ENCODE assay signal across 8 cellular contexts in genomic region chr3:122560680-122561079, GRCh38. TPM values are rescaled to one million over a fixed set of nuclear protein-coding genes. Genes with fewer than 3 reads are reported as not detected.
A peak's percentile ranks its signal among the peaks of the same experiment; 100 is the strongest.
DNase-seq lines count a peak whose midpoint lies in the region; ATAC-seq, FAIRE-seq and TF ChIP-seq lines count a peak whose summit lies in the region.

No MANE protein-coding gene starts in this region.

- no peak for TF ChIP-seq POLR2A in A549 (IDR thresholded peaks at IDR 0.05; ENCODE audit: low read length)

- POLR2A ChIA-PET in A549 (lab: Yijun Ruan, JAX), result no interaction called here
- POLR2A ChIA-PET in SK-N-SH (lab: Yijun Ruan, JAX), result no interaction called here

- H3K9ac ChIP-seq in SK-N-SH, result no peak overlapping the region

- 46% methylated on average over 1 of the region's 1 CpG for WGBS in A549 (ENCODE audit: missing lambda C conversion rate)
- WGBS in SK-N-SH (ENCODE audit: low lambda C conversion rate), result 70% methylated on average over 1 of the region's 1 CpG

- no peaks in the 10 kb centered on the region for H4K20me1 ChIP-seq in SK-N-SH (ENCODE audit: insufficient read depth)

- TF ChIP-seq EP300 in A549 (IDR thresholded peaks at IDR 0.05) (no peak), SK-N-SH (IDR thresholded peaks at IDR 0.05; ENCODE audit: borderline replicate concordance in 1 of 2, low read depth in 1 of 2, low read length in 1 of 2) (no peak)

- H3K4me1 ChIP-seq in A549 (peaks cover 6% of the 10 kb centered on the region; the same call in 1 of the 3 replicates), SK-N-SH (ENCODE audit: control insufficient read depth in 1 of 2, insufficient read depth in 2 of 2, low read depth in 1 of 2, low read length in 1 of 2) (peaks cover 5 to 9% of the 10 kb centered on the region in 2 experiments; a peak in 2 of 4 replicates)

- H3K27me3 ChIP-seq in GM06990 (replicated peaks; ENCODE audit: control insufficient read depth, insufficient read depth, low read length) (no peaks in the 10 kb centered on the region), SK-N-SH (ENCODE audit: insufficient read depth) (no peaks in the 10 kb centered on the region), kidney epithelial cell (ENCODE audit: control insufficient read depth, insufficient read depth, low read length) (no peaks in the 10 kb centered on the region)

- H3K4me2 ChIP-seq in A549 (no peak overlapping the region), SK-N-SH (no peak overlapping the region)

- H3K9me2 ChIP-seq in SK-N-SH, result no peaks in the 10 kb centered on the region

- H3K9me3 ChIP-seq in A549, result no peaks in the 10 kb centered on the region
- H3K9me3 ChIP-seq in SK-N-SH, result no peaks in the 10 kb centered on the region

- H3K27ac ChIP-seq in A549 (no peak overlapping the region), SK-N-SH (ENCODE audit: low read depth in 2 of 2, low read length in 1 of 2) (no peak overlapping the region)

- peak; percentile 58 to 65 for DNase-seq in A549 (ENCODE audit: low read depth in 1 of 2, low spot score in 1 of 2)
- DNase-seq in GM06990 (ENCODE audit: extremely low read depth, insufficient read length), result peak; percentile 49
- peak; percentile 77 for DNase-seq in M059J (ENCODE audit: low read depth)
- DNase-seq in SK-N-SH, result peak; percentile 52
- peak; percentile 70 for DNase-seq in amniotic epithelial cell (ENCODE audit: low read depth)
- no peak for DNase-seq in kidney epithelial cell (ENCODE audit: low read depth)
- DNase-seq in stimulated activated CD4-positive, alpha-beta T cell treated with anti-CD3 and anti-CD28 coated beads, TNF-alpha, amount 100 ng/mL, for 24 hours (ENCODE audit: low read depth in 3 of 3), result peak in 2 of 3 experiments; percentile 26 to 58

- no peaks in the 10 kb centered on the region for H3F3A ChIP-seq in SK-N-SH (replicated peaks; ENCODE audit: insufficient read depth)

- ATAC-seq in A549 (peak; percentile 46 to 57; a peak in 3 of 6 replicates), HG03521 (IDR thresholded peaks at IDR 0.05; ENCODE audit: unreplicated experiment) (no peak)

- peak; percentile 71 for TF ChIP-seq CTCF in A549 (IDR thresholded peaks at IDR 0.05)
- peak; percentile 55 for TF ChIP-seq CTCF in GM06990 (IDR thresholded peaks at IDR 0.05; ENCODE audit: insufficient read depth, low read length, poor library complexity, severe bottlenecking)
- peak; percentile 70 for TF ChIP-seq CTCF in SK-N-SH (IDR thresholded peaks at IDR 0.05)
- TF ChIP-seq CTCF in kidney epithelial cell (IDR thresholded peaks at IDR 0.05; ENCODE audit: insufficient read depth, low read length, poor library complexity, severe bottlenecking), result peak; percentile 57

- TF ChIP-seq RAD21 in A549 (conservative IDR thresholded peaks at IDR 0.05 in 1 of 2, IDR thresholded peaks at IDR 0.05 in 1 of 2), result peak; percentile 76
- peak; percentile 85 for TF ChIP-seq RAD21 in SK-N-SH (IDR thresholded peaks at IDR 0.05; ENCODE audit: low read length)

- no peak overlapping the region for H2AFZ ChIP-seq in SK-N-SH (ENCODE audit: low read depth)

- H3K36me3 ChIP-seq in GM06990 (ENCODE audit: control insufficient read depth, insufficient read depth, low read length) (peaks cover 11% of the 10 kb centered on the region), SK-N-SH (replicated peaks in 1 of 2; ENCODE audit: control insufficient read depth in 1 of 2, insufficient read depth in 2 of 2, low read length in 1 of 2) (peaks cover 3 to 20% of the 10 kb centered on the region in 2 experiments), kidney epithelial cell (ENCODE audit: control insufficient read depth, insufficient read depth, low read length) (no peaks in the 10 kb centered on the region)

- CTCF ChIA-PET in A549 (lab: Yijun Ruan, JAX) (interaction anchor here (0.7 to 3.0 kb wide), 12 partner anchors 10 to 470 kb away, joined by 3 to 52 read pairs (median 6); no protein-coding TSS in a partner anchor), SK-N-SH (lab: Yijun Ruan, JAX) (interaction anchor here (0.7 to 7.2 kb wide), 11 partner anchors 19 to 1549 kb away, joined by 3 to 84 read pairs (median 3); partner anchors contain the start of gene PARP14)

- peaks cover 10% of the 10 kb centered on the region for H3K79me2 ChIP-seq in SK-N-SH (ENCODE audit: insufficient read depth)

- no peak for FAIRE-seq in A549 (lab: Jason Lieb, UNC)

- H3K4me3 ChIP-seq in A549, result no peak overlapping the region
- H3K4me3 ChIP-seq in GM06990 (replicated peaks; ENCODE audit: low read depth, low read length), result no peak overlapping the region
- no peak overlapping the region for H3K4me3 ChIP-seq in SK-N-SH (ENCODE audit: low read depth in 2 of 2, low read length in 1 of 2)
- H3K4me3 ChIP-seq in kidney epithelial cell (ENCODE audit: low read depth, low read length), result no peak overlapping the region

TF ChIP-seq in A549, 52 proteins besides CTCF, POLR2A, EP300 and RAD21 (continues in another document):
- TF ChIP-seq SMC3 (IDR thresholded peaks at IDR 0.05) (peak; percentile 88), POLR2AphosphoS2 (conservative IDR thresholded peaks at IDR 0.05; ENCODE audit: low read length) (no peak)

TF ChIP-seq in SK-N-SH, 30 proteins besides CTCF, POLR2A, EP300 and RAD21:
- TF ChIP-seq CHD2 (IDR thresholded peaks at IDR 0.05; ENCODE audit: low read length, partially characterized antibody) (no peak), GABPA (IDR thresholded peaks at IDR 0.05; ENCODE audit: low read depth) (no peak), FOSL2 (IDR thresholded peaks at IDR 0.05; ENCODE audit: borderline replicate concordance, low read depth) (no peak), RXRA (IDR thresholded peaks at IDR 0.05; ENCODE audit: borderline replicate concordance, low read depth) (no peak), RCOR1 (IDR thresholded peaks at IDR 0.05; ENCODE audit: low read length) (0 out of 2 replicates have a peak, but pooled peaks have one; percentile 31), NFIC (IDR thresholded peaks at IDR 0.05; ENCODE audit: borderline replicate concordance) (no peak), FOXJ3 (CRISPR knock-in tag; IDR thresholded peaks at IDR 0.05) (no peak), SMC3 (IDR thresholded peaks at IDR 0.05; ENCODE audit: low read depth, low read length) (peak; percentile 74), NRF1 (IDR thresholded peaks at IDR 0.05; ENCODE audit: low read depth, low read length) (no peak)
- TF ChIP-seq, protein P1, sequence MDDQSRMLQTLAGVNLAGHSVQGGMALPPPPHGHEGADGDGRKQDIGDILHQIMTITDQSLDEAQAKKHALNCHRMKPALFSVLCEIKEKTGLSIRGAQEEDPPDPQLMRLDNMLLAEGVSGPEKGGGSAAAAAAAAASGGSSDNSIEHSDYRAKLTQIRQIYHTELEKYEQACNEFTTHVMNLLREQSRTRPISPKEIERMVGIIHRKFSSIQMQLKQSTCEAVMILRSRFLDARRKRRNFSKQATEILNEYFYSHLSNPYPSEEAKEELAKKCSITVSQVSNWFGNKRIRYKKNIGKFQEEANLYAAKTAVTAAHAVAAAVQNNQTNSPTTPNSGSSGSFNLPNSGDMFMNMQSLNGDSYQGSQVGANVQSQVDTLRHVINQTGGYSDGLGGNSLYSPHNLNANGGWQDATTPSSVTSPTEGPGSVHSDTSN (IDR thresholded peaks at IDR 0.05), result no peak

RNA-seq across cellular contexts. Expression of gene PARP9, which starts 3.4 kb away (rescaled TPM):
- polyA plus RNA-seq in A549 (2011; rRNA removed) (11.7 and 12.6 TPM in 2 replicates), A549 (2017; fragmentation: RNase III; extraction: RNeasy Plus Mini Kit Qiagen cat#74134 plus additional on column Dnase treatment) (4.5 to 7.0 TPM (median 5.1 TPM) in 3 replicates), SK-N-SH (2012; rRNA removed) (13.5 and 17.4 TPM in 2 replicates)
- 2.3 and 2.5 TPM in 2 replicates for polyA plus RNA-seq in A549 (2012; cell fraction: cytosol; rRNA removed)
- 2.0 and 2.5 TPM in 2 replicates for polyA plus RNA-seq in A549 (2012; cell fraction: nucleus; rRNA removed)
- 3.6 and 3.9 TPM in 2 replicates for polyA minus RNA-seq in A549 (2011; rRNA and poly(A)+ RNA removed)
- total RNA-seq in M059J (2014; rRNA removed; shearing (Covaris generic)), result 143 and 192 TPM in 2 replicates
- 16.6 and 17.2 TPM in 2 replicates for polyA plus RNA-seq in SK-N-SH (2012; cell fraction: cytosol; rRNA removed)
- 10.9 and 20.4 TPM in 2 replicates for polyA plus RNA-seq in SK-N-SH (2012; cell fraction: nucleus; rRNA removed)
- 15.8 and 19.4 TPM in 2 replicates for total RNA-seq in kidney epithelial cell

RNA-seq across cellular contexts. Expression of gene DTX3L, which starts 3.5 kb away (rescaled TPM):
- polyA plus RNA-seq in A549 (2011; rRNA removed) (4.2 and 6.9 TPM in 2 replicates), A549 (2017; fragmentation: RNase III; extraction: RNeasy Plus Mini Kit Qiagen cat#74134 plus additional on column Dnase treatment) (5.3 to 6.8 TPM (median 5.7 TPM) in 3 replicates), SK-N-SH (2012; rRNA removed) (2.6 and 2.7 TPM in 2 replicates)
- 0.91 and 1.3 TPM in 2 replicates for polyA plus RNA-seq in A549 (2012; cell fraction: cytosol; rRNA removed)
- polyA plus RNA-seq in A549 (2012; cell fraction: nucleus; rRNA removed), result 0.53 and 1.4 TPM in 2 replicates
- polyA minus RNA-seq in A549 (2011; rRNA and poly(A)+ RNA removed), result 4.3 and 5.1 TPM in 2 replicates
- total RNA-seq in M059J (2014; rRNA removed; shearing (Covaris generic)), result 109 and 174 TPM in 2 replicates
- 4.7 and 4.8 TPM in 2 replicates for polyA plus RNA-seq in SK-N-SH (2012; cell fraction: cytosol; rRNA removed)
- 2.4 and 3.5 TPM in 2 replicates for polyA plus RNA-seq in SK-N-SH (2012; cell fraction: nucleus; rRNA removed)
- 42.9 and 46.8 TPM in 2 replicates for total RNA-seq in kidney epithelial cell

RNA-seq across cellular contexts. Expression of gene PARP15, which starts 16.8 kb away (rescaled TPM):
- polyA plus RNA-seq in A549 (2011; rRNA removed), result 0.05 TPM in 1 of 2 replicates, not detected in the other
- polyA plus RNA-seq in A549 (2012; cell fraction: cytosol; rRNA removed), result not detected in 2 replicates
- not detected in 2 replicates for polyA plus RNA-seq in A549 (2012; cell fraction: nucleus; rRNA removed)
- polyA plus RNA-seq in A549 (2017; fragmentation: RNase III; extraction: RNeasy Plus Mini Kit Qiagen cat#74134 plus additional on column Dnase treatment), result not detected in 3 replicates
- polyA minus RNA-seq in A549 (2011; rRNA and poly(A)+ RNA removed), result 0.10 TPM in 1 of 2 replicates, not detected in the other
- total RNA-seq in M059J (2014; rRNA removed; shearing (Covaris generic)), result 0.20 TPM in 1 of 2 replicates, not detected in the other
- polyA plus RNA-seq in SK-N-SH (2012; rRNA removed), result not detected in 2 replicates
- polyA plus RNA-seq in SK-N-SH (2012; cell fraction: cytosol; rRNA removed), result 0.01 TPM in 1 of 2 replicates, not detected in the other
- not detected in 2 replicates for polyA plus RNA-seq in SK-N-SH (2012; cell fraction: nucleus; rRNA removed)
- total RNA-seq in kidney epithelial cell, result under 0.01 TPM in 1 of 2 replicates, not detected in the other

RNA-seq across cellular contexts. Expression of gene KPNA1, which starts 45.9 kb away (rescaled TPM):
- polyA plus RNA-seq in A549 (2011; rRNA removed) (81.8 and 86.6 TPM in 2 replicates), A549 (2017; fragmentation: RNase III; extraction: RNeasy Plus Mini Kit Qiagen cat#74134 plus additional on column Dnase treatment) (48.1 to 50.7 TPM (median 48.9 TPM) in 3 replicates), SK-N-SH (2012; rRNA removed) (21.6 and 32.0 TPM in 2 replicates)
- 19.6 and 25.4 TPM in 2 replicates for polyA plus RNA-seq in A549 (2012; cell fraction: cytosol; rRNA removed)
- 14.9 and 20.9 TPM in 2 replicates for polyA plus RNA-seq in A549 (2012; cell fraction: nucleus; rRNA removed)
- 56.5 and 78.2 TPM in 2 replicates for polyA minus RNA-seq in A549 (2011; rRNA and poly(A)+ RNA removed)
- 40.8 and 65.1 TPM in 2 replicates for total RNA-seq in M059J (2014; rRNA removed; shearing (Covaris generic))
- 20.4 and 25.5 TPM in 2 replicates for polyA plus RNA-seq in SK-N-SH (2012; cell fraction: cytosol; rRNA removed)
- 20.3 and 39.3 TPM in 2 replicates for polyA plus RNA-seq in SK-N-SH (2012; cell fraction: nucleus; rRNA removed)
- 46.0 and 48.1 TPM in 2 replicates for total RNA-seq in kidney epithelial cell

Comparison
In these comparisons a context has a peak if more than half of its experiments do, and no peak if none do; other contexts are left out.
1. Of the 12 proteins assayed by ChIP-seq in both A549 and SK-N-SH: peak only in A549: none; only in SK-N-SH: RCOR1; in both: CTCF, RAD21 and SMC3; in neither: 8.